Comparison of ENCODE assay signal across 17 cellular contexts in the genomic region with DNA sequence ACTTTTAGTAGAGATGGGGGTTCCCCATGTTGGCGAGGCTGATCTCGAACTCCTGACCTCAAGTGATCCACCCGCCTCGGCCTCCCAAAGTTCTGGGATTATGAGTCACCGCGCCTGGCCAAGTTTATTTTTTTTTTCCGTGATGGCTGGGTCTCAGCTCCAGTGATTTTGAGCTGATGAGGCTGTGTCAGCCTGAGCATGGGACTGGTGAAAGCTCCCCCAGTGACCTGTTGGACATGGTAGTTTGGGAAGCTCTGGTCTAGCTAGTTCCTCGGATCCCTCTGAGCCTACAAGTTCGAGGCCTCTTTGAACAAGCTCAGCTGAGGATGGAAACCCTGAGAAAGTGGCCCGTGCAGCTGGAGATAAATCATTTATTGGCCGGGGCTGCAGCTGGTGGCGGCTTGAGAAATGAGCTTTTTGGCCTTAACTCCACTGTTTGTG.
DNase-seq lines count a peak whose midpoint lies in the region; ATAC-seq and TF ChIP-seq lines count a peak whose summit lies in the region.
"Had no signal": no experiment of that assay in that cellular context is flagged by ENCODE, and none has a peak within 500 bp of the region (broad histone marks: within the 10 kb centered on the region; RNA-seq: fewer than 3 reads in every experiment).

No MANE protein-coding gene starts in this region.

- TF ChIP-seq POLR2A in body of pancreas (IDR thresholded peaks at IDR 0.05): no peak

- H3K4me3 ChIP-seq in body of pancreas: no peak overlapping the region
- no peak overlapping the region for H3K4me3 ChIP-seq in skeletal muscle satellite cell (ENCODE audit: low read length)
- H3K4me3 ChIP-seq: GM23338 had no signal

- H3K4me2 ChIP-seq in skeletal muscle satellite cell (ENCODE audit: low read length): peak overlapping the region; percentile 64
- H3K4me2 ChIP-seq: GM23338, KMS-11 had no signal

- WGBS in body of pancreas, 2 donors: 61 to 72% methylated on average over 9 to 12 of the region's 12 CpGs

- H3K4me1 ChIP-seq in body of pancreas (peaks cover 27% of the 10 kb centered on the region), skeletal muscle satellite cell (ENCODE audit: control insufficient read depth, insufficient read depth, low read length) (peaks cover 49% of the 10 kb centered on the region)
- H3K4me1 ChIP-seq: BE2C had no signal

- DNase-seq in EH (ENCODE audit: low read depth): peak; percentile 71
- DNase-seq in body of pancreas: peak in 2 of 4 donors; percentile 23 to 34
- DNase-seq in iris pigment epithelial cell (ENCODE audit: low read depth): peak; percentile 62
- no peak for DNase-seq in cerebellar cortex (ENCODE audit: low spot score)
- DNase-seq in NCI-H510A (lab: John Stamatoyannopoulos, UW): no peak
- DNase-seq: activated T-cell treated with anti-CD3 and anti-CD28 coated beads, Interleukin-2, amount 50 U/mL, for 24 hours; BE2C; central memory CD4-positive, alpha-beta T cell; GF-D8; mesendoderm; NCI-H2171 had no signal

- H3K27ac ChIP-seq in body of pancreas: peak overlapping the region in 1 of 4 donors; percentile 86
- H3K27ac ChIP-seq: KMS-11, VCaP had no signal

- TF ChIP-seq CTCF in body of pancreas (IDR thresholded peaks at IDR 0.05): no peak

- intact Hi-C loops in body of pancreas (cut with DNase I): no loop called here

- peak overlapping the region; percentile 73 for H3K9ac ChIP-seq in skeletal muscle satellite cell (ENCODE audit: low read depth, low read length)
- H3K9ac ChIP-seq: KMS-11 had no signal

- H3K36me3 ChIP-seq in body of pancreas (replicated peaks in 1 of 2; ENCODE audit: insufficient read depth in 1 of 2, low read depth in 2 of 2): no peaks in the 10 kb centered on the region
- H3K36me3 ChIP-seq in skeletal muscle satellite cell (ENCODE audit: insufficient read depth, low read length): no peaks in the 10 kb centered on the region
- H3K36me3 ChIP-seq: BE2C had no signal

- peak; percentile 17 for ATAC-seq in body of pancreas
- no peak for ATAC-seq in HG02759 (IDR thresholded peaks at IDR 0.05; ENCODE audit: unreplicated experiment)
- ATAC-seq in GM21360 (IDR thresholded peaks at IDR 0.05; ENCODE audit: unreplicated experiment): no peak
- ATAC-seq: GM23338 had no signal

- H3K9me3 ChIP-seq in body of pancreas: no peaks in the 10 kb centered on the region
- no peaks in the 10 kb centered on the region for H3K9me3 ChIP-seq in skeletal muscle satellite cell (replicated peaks; ENCODE audit: low read length)
- H3K9me3 ChIP-seq: BE2C had no signal

- H3K27me3 ChIP-seq in body of pancreas (no peaks in the 10 kb centered on the region), skeletal muscle satellite cell (ENCODE audit: control insufficient read depth, insufficient read depth, low read length) (no peaks in the 10 kb centered on the region)
- H3K27me3 ChIP-seq: BE2C had no signal

Comparison
In these comparisons a context has a peak if more than half of its experiments do, and no peak if none do; other contexts are left out.
1. DNase-seq: peak in EH (single experiment) and iris pigment epithelial cell (single experiment); none in cerebellar cortex (single experiment) and NCI-H510A (single experiment).